ENCODE assay signal across 8 cellular contexts in genomic region chr20:544153-544725, GRCh38. TPM values are rescaled to one million over a fixed set of nuclear protein-coding genes. Genes with fewer than 3 reads are reported as not detected.
DNase-seq lines count a peak whose midpoint lies in the region; ATAC-seq and TF ChIP-seq lines count a peak whose summit lies in the region.

No MANE protein-coding gene starts in this region.

- H3K9me3 Mint-ChIP-seq in activated CD4-positive, alpha-beta memory T cell treated with anti-CD3 and anti-CD28 coated beads, Interleukin-2, amount 10 ng/mL, durations not matched to agents 7 days and 5 days: peaks cover 13% of the 10 kb centered on the region

- peak overlapping the region; percentile 97 for H3K27ac ChIP-seq in HCT116 (ENCODE audit: low read depth, low read length)
- H3K27ac ChIP-seq in left ventricle myocardium inferior (replicated peaks): peak overlapping the region; percentile 92
- H3K27ac ChIP-seq in skeletal muscle tissue (ENCODE audit: low read depth, low read length): peak overlapping the region; percentile 90

- no peaks in the 10 kb centered on the region for H3K9me2 ChIP-seq in HCT116 (ENCODE audit: insufficient read depth)

- peak overlapping the region; percentile 79 for H2AFZ ChIP-seq in HCT116 (ENCODE audit: low read depth, low read length, poor library complexity, severe bottlenecking)

- TSS peak; percentile 88 for BruUV-seq in HCT116 (replicated peaks; lab: Mats Ljungman, UMichigan)

- H3K36me3 ChIP-seq in HCT116 (ENCODE audit: control insufficient read depth in 1 of 2, insufficient read depth in 2 of 2, low read length in 2 of 2): peaks cover 1 to 27% of the 10 kb centered on the region in 2 experiments; a peak in 2 of 4 replicates
- H3K36me3 ChIP-seq in left ventricle myocardium inferior: no peaks in the 10 kb centered on the region
- H3K36me3 ChIP-seq in skeletal muscle tissue (ENCODE audit: control insufficient read depth in 3 of 3, insufficient read depth in 3 of 3, low read length in 3 of 3): no peaks in the 10 kb centered on the region

- DNase-seq in HCT116 (ENCODE audit: low read depth, low spot score) (no peak), left ventricle myocardium inferior (no peak), NCI-H774 (lab: John Stamatoyannopoulos, UW) (no peak), DMS79 treated with DMSO at 0.1 percent for 48 hours (lab: John Stamatoyannopoulos, UW) (no peak)
- no peak for DNase-seq in activated CD4-positive, alpha-beta memory T cell treated with anti-CD3 and anti-CD28 coated beads, Interleukin-2, amount 10 ng/mL, durations not matched to agents 7 days and 5 days
- no peak for DNase-seq in stimulated activated CD4-positive, alpha-beta T cell treated with anti-CD3 and anti-CD28 coated beads, Interleukin-2, amount 100 ng/mL, for 24 hours

- peak overlapping the region; percentile 99 for H3K9ac ChIP-seq in HCT116 (ENCODE audit: low read length)
- H3K9ac ChIP-seq in skeletal muscle tissue (ENCODE audit: low read depth in 1 of 3, low read length in 3 of 3): peak overlapping the region in 2 of 3 donors; percentile 91 to 94

- POLR2A ChIA-PET in HCT116 (lab: Charles Lee): interaction anchor here (1.0 to 1.8 kb wide), 13 partner anchors 9 to 178 kb away, joined by 3 to 9 read pairs (median 4); no protein-coding TSS in a partner anchor
- POLR2A ChIA-PET in activated CD4-positive, alpha-beta memory T cell treated with anti-CD3 and anti-CD28 coated beads, Interleukin-2, amount 10 ng/mL, durations not matched to agents 7 days and 5 days (lab: Charles Lee): interaction anchor here (0.7 to 2.5 kb wide), 14 partner anchors 8 to 1926 kb away, joined by 3 to 11 read pairs (median 3); partner anchors contain the start of genes SNRPB, TBC1D20 and TRIB3

- CTCF ChIA-PET in HCT116 (lab: Charles Lee): interaction anchor here (1.4 to 1.5 kb wide), 2 partner anchors 102 to 224 kb away, joined by 3 to 5 read pairs; partner anchors contain the start of gene SLC52A3
- CTCF ChIA-PET in activated CD4-positive, alpha-beta memory T cell treated with anti-CD3 and anti-CD28 coated beads, Interleukin-2, amount 10 ng/mL, durations not matched to agents 7 days and 5 days (lab: Charles Lee): interaction anchor here (0.9 to 2.4 kb wide), 4 partner anchors 17 to 1978 kb away, joined by 3 to 11 read pairs (median 4); no protein-coding TSS in a partner anchor

- no peak for TF ChIP-seq POLR2A in HCT116 (IDR thresholded peaks at IDR 0.05; ENCODE audit: borderline replicate concordance, extremely low read depth, insufficient read depth, insufficient read length)
- TF ChIP-seq POLR2A in GM18505 (IDR thresholded peaks at IDR 0.05; ENCODE audit: borderline replicate concordance, extremely low read depth, insufficient read depth, insufficient read length): no peak

- intact Hi-C loops in HCT116 (cut with micrococcal nuclease): no loop called here
- intact Hi-C loops in left ventricle myocardium inferior (cut with micrococcal nuclease): no loop called here

- peaks cover 7% of the 10 kb centered on the region for H3K27me3 Mint-ChIP-seq in activated CD4-positive, alpha-beta memory T cell treated with anti-CD3 and anti-CD28 coated beads, Interleukin-2, amount 10 ng/mL, durations not matched to agents 7 days and 5 days

- H3K79me2 ChIP-seq in HCT116 (ENCODE audit: insufficient read depth, low read length): peaks cover 44% of the 10 kb centered on the region

- no peaks in the 10 kb centered on the region for H3K27me3 ChIP-seq in HCT116 (ENCODE audit: insufficient read depth, low read length)
- H3K27me3 ChIP-seq in left ventricle myocardium inferior (ENCODE audit: low read depth): peaks cover under 1% of the 10 kb centered on the region
- no peaks in the 10 kb centered on the region for H3K27me3 ChIP-seq in skeletal muscle tissue (ENCODE audit: control insufficient read depth in 3 of 3, insufficient read depth in 3 of 3, low read length in 3 of 3)

- H3K4me3 ChIP-seq in HCT116 (replicated peaks in 1 of 2; ENCODE audit: low read depth in 1 of 2, low read length in 2 of 2) (peak overlapping the region; percentile 88 to 98), left ventricle myocardium inferior (peak overlapping the region; percentile 85), skeletal muscle tissue (ENCODE audit: low read length in 3 of 3) (peak overlapping the region; percentile 83 to 88 (median 87))

- ATAC-seq in HCT116 (no peak), GM18505 (IDR thresholded peaks at IDR 0.05; ENCODE audit: unreplicated experiment) (no peak)

- H3K4me1 Mint-ChIP-seq in activated CD4-positive, alpha-beta memory T cell treated with anti-CD3 and anti-CD28 coated beads, Interleukin-2, amount 10 ng/mL, durations not matched to agents 7 days and 5 days: peaks cover 41% of the 10 kb centered on the region

- peak overlapping the region; percentile 91 for H3K27ac Mint-ChIP-seq in activated CD4-positive, alpha-beta memory T cell treated with anti-CD3 and anti-CD28 coated beads, Interleukin-2, amount 10 ng/mL, durations not matched to agents 7 days and 5 days

- peak overlapping the region; percentile 84 for H3K4me3 Mint-ChIP-seq in activated CD4-positive, alpha-beta memory T cell treated with anti-CD3 and anti-CD28 coated beads, Interleukin-2, amount 10 ng/mL, durations not matched to agents 7 days and 5 days

- peaks cover 41% of the 10 kb centered on the region for H3K36me3 Mint-ChIP-seq in activated CD4-positive, alpha-beta memory T cell treated with anti-CD3 and anti-CD28 coated beads, Interleukin-2, amount 10 ng/mL, durations not matched to agents 7 days and 5 days (ENCODE audit: low read depth)

- RAD21 ChIA-PET in HCT116 (lab: Charles Lee; ENCODE audit: low non-redundant PET in 1 of 2, low total read pairs in 2 of 2, uncharacterized antibody in 2 of 2, unreplicated experiment in 2 of 2): no interaction called here

- TF ChIP-seq CTCF in HCT116 (IDR thresholded peaks at IDR 0.05 in 2 of 3, conservative IDR thresholded peaks at IDR 0.05 in 1 of 3; ENCODE audit: borderline replicate concordance in 1 of 3, insufficient read depth in 1 of 3, low read depth in 2 of 3, low read length in 2 of 3) (no peak), left ventricle myocardium inferior (IDR thresholded peaks at IDR 0.05; ENCODE audit: borderline replicate concordance) (no peak)

- H3K4me1 ChIP-seq in HCT116 (ENCODE audit: control insufficient read depth in 1 of 2, insufficient read depth in 2 of 2, low read length in 2 of 2) (peaks cover 4 to 42% of the 10 kb centered on the region in 2 experiments; a peak in 3 of 4 replicates), left ventricle myocardium inferior (peaks cover 52% of the 10 kb centered on the region), skeletal muscle tissue (ENCODE audit: control insufficient read depth in 3 of 3, insufficient read depth in 3 of 3, low read length in 3 of 3) (peaks cover 9 to 33% (median 24%) of the 10 kb centered on the region in 3 donors)

- H3K9me3 ChIP-seq in HCT116 (ENCODE audit: control insufficient read depth in 1 of 2, insufficient read depth in 1 of 2, low read depth in 1 of 2, low read length in 2 of 2) (peaks cover 0 to 5% of the 10 kb centered on the region in 2 experiments; a peak in 1 of 4 replicates), left ventricle myocardium inferior (replicated peaks) (peaks cover 12% of the 10 kb centered on the region), skeletal muscle tissue (ENCODE audit: control insufficient read depth in 3 of 3, low read length in 3 of 3) (no peaks in the 10 kb centered on the region)

- peaks cover 28% of the 10 kb centered on the region; the same call in 1 of the 2 replicates for H4K20me1 ChIP-seq in HCT116 (ENCODE audit: insufficient read depth)

- peak overlapping the region; percentile 86 for H3K4me2 ChIP-seq in HCT116 (ENCODE audit: low read length)

- TF ChIP-seq RAD21 in HCT116 (IDR thresholded peaks at IDR 0.05; ENCODE audit: low read depth): no peak

TF ChIP-seq in HCT116, 20 proteins besides CTCF, POLR2A, EP300 and RAD21:
- TF ChIP-seq ZNF274 (IDR thresholded peaks at IDR 0.05; ENCODE audit: low read depth, low read length) (no peak), FOSL1 (IDR thresholded peaks at IDR 0.05; ENCODE audit: low read depth) (no peak)

RNA-seq across cellular contexts. Expression of gene CSNK2A1, which starts 0.6 kb away (rescaled TPM):
- total RNA-seq in HCT116 (2021; ENCODE audit: unreplicated experiment) (284 TPM), left ventricle myocardium inferior (122 TPM), skeletal muscle tissue (112 TPM)
- 172 and 182 TPM in 2 replicates for polyA plus RNA-seq in HCT116 (2012)
- 100 to 1,000 TPM; 101 to 111 TPM for total RNA-seq in activated CD4-positive, alpha-beta memory T cell treated with anti-CD3 and anti-CD28 coated beads, Interleukin-2, amount 10 ng/mL, durations not matched to agents 7 days and 5 days
